Comparison of ENCODE assay signal across 25 cellular contexts in genomic region chr2:60586081-60586480, GRCh38. TPM values are rescaled to one million over a fixed set of nuclear protein-coding genes. Genes with fewer than 3 reads are reported as not detected.
"Had no signal": no experiment of that assay in that cellular context is flagged by ENCODE, and none has a peak within 500 bp of the region (broad histone marks: within the 10 kb centered on the region; RNA-seq: fewer than 3 reads in every experiment).

No MANE protein-coding gene starts in this region.

- DNase-seq: activated CD4-positive, alpha-beta T cell treated with anti-CD3 and anti-CD28 coated beads for 1 hour; activated CD4-positive, alpha-beta T cell treated with anti-CD3 and anti-CD28 coated beads, Interleukin-2, amount 50 U/mL, for 1 hour; activated CD8-positive, alpha-beta T cell treated with anti-CD3 and anti-CD28 coated beads, Interleukin-2, amount 10 ng/mL, durations not matched to agents 7 days and 5 days; activated gamma-delta T cell; aorta; brain microvascular endothelial cell; colonic mucosa; dorsolateral prefrontal cortex; effector memory CD8-positive, alpha-beta T cell; foreskin fibroblast; glutamatergic neuron; immature natural killer cell; kidney glomerular epithelial cell; left lung; midbrain; natural killer cell; retina; spleen; stimulated activated CD4-positive, alpha-beta T cell treated with anti-CD3 and anti-CD28 coated beads, Interleukin-4, amount 100 ng/mL, for 1 hour; stimulated activated naive CD4-positive, alpha-beta T cell; T-helper 1 cell had no signal

- H3K36me3 ChIP-seq: brain microvascular endothelial cell, colonic mucosa, left lung, spleen, thoracic aorta had no signal

- H3K79me2 ChIP-seq: hepatocyte had no signal

- H3K4me2 ChIP-seq: hepatocyte had no signal

- ATAC-seq: activated CD8-positive, alpha-beta T cell treated with anti-CD3 and anti-CD28 coated beads, Interleukin-2, amount 10 ng/mL, durations not matched to agents 7 days and 5 days; effector memory CD8-positive, alpha-beta T cell; left lung; natural killer cell had no signal

- FAIRE-seq: endothelial cell of umbilical vein had no signal

- H3K4me3 ChIP-seq: colonic mucosa, dorsolateral prefrontal cortex, hepatocyte, left lung, spleen, thoracic aorta had no signal

- H3K9me3 ChIP-seq: colonic mucosa, left lung, spleen, thoracic aorta had no signal

- H3K27me3 ChIP-seq: brain microvascular endothelial cell, colonic mucosa had no signal

- H3K27ac ChIP-seq: brain microvascular endothelial cell, colonic mucosa, dorsolateral prefrontal cortex, hepatocyte, left lung, spleen, thoracic aorta had no signal

- H2AFZ ChIP-seq: hepatocyte had no signal

RNA-seq across cellular contexts. Expression of gene BCL11A, which starts 32.6 kb away (rescaled TPM):
- total RNA-seq: activated T-helper 1 cell treated with anti-CD3 and anti-CD28 coated beads, Interleukin-12 subunit alpha, Interleukin-12 subunit beta, Interleukin-2, Interleukin-4 antibody, amounts not matched to agents 30 ng/mL and 10 ng/mL and 1 ng/mL, durations not matched to agents 14 hours and 24 hours and 36 hours had no signal
